10 cellular contexts compared by ENCODE assay signal in the genomic region with DNA sequence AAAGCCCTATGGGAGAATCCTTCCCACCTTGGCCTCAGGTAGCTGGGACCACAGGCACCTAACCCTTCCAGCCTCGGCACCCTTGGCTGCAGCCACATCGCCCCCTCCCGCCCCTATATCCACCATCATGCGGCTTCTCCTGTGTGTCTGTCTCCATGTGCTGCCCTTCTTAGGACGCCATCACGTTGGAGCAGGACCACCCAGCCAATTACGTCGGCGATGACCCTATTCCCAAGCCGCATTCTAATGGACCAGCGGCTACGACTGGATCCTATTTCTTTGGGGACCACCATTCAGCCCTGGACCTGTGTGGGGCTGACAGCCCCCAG. TPM values are rescaled to one million over a fixed set of nuclear protein-coding genes. Genes with fewer than 3 reads are reported as not detected.
A peak's percentile ranks its signal among the peaks of the same experiment; 100 is the strongest.
DNase-seq lines count a peak whose midpoint lies in the region; ATAC-seq and TF ChIP-seq lines count a peak whose summit lies in the region.
"Had no signal": no experiment of that assay in that cellular context is flagged by ENCODE, and none has a peak within 500 bp of the region (broad histone marks: within the 10 kb centered on the region; RNA-seq: fewer than 3 reads in every experiment).

No MANE protein-coding gene starts in this region.

- WGBS in smooth muscle cell (ENCODE audit: low lambda C conversion rate) = 98% methylated on average over 12 of the region's 12 CpGs

- no peaks in the 10 kb centered on the region for H3K36me3 Mint-ChIP-seq in activated CD4-positive, alpha-beta memory T cell treated with anti-CD3 and anti-CD28 coated beads for 36 hours
- H3K36me3 Mint-ChIP-seq in immature natural killer cell = no peaks in the 10 kb centered on the region

- no peaks in the 10 kb centered on the region for H4K20me1 ChIP-seq in HCT116 (ENCODE audit: insufficient read depth)
- no peaks in the 10 kb centered on the region for H4K20me1 ChIP-seq in smooth muscle cell (ENCODE audit: low read depth)

- intact Hi-C loops in HCT116 (cut with micrococcal nuclease) = no loop called here
- intact Hi-C loops in activated CD4-positive, alpha-beta memory T cell treated with anti-CD3 and anti-CD28 coated beads for 36 hours (cut with micrococcal nuclease) = loop anchor here (1.0 kb wide), 1 partner anchor 11 kb away; no protein-coding TSS in a partner anchor

- H3K9me3 Mint-ChIP-seq in activated CD4-positive, alpha-beta memory T cell treated with anti-CD3 and anti-CD28 coated beads for 36 hours = no peaks in the 10 kb centered on the region
- H3K9me3 Mint-ChIP-seq in immature natural killer cell = no peaks in the 10 kb centered on the region

- RAD21 ChIA-PET in HCT116 (lab: Charles Lee; ENCODE audit: low non-redundant PET in 1 of 2, low total read pairs in 2 of 2, uncharacterized antibody in 2 of 2, unreplicated experiment in 2 of 2) = interaction anchor here in 1 of 2 experiments (1.5 kb wide), 1 partner anchor 13 kb away, joined by 6 read pairs; a partner anchor contains a TSS

- no peaks in the 10 kb centered on the region for H3K27me3 ChIP-seq in HCT116 (ENCODE audit: insufficient read depth, low read length)
- no peaks in the 10 kb centered on the region for H3K27me3 ChIP-seq in smooth muscle cell (ENCODE audit: low read depth)

- CTCF ChIA-PET in HCT116 (lab: Charles Lee) = interaction anchor here (0.6 to 1.7 kb wide), 3 partner anchors 10 to 185 kb away, joined by 3 to 10 read pairs (median 4); no protein-coding TSS in a partner anchor
- CTCF ChIA-PET in activated CD4-positive, alpha-beta memory T cell treated with anti-CD3 and anti-CD28 coated beads for 36 hours (lab: Charles Lee) = interaction anchor here (1.2 to 1.3 kb wide), 2 partner anchors 10 to 20 kb away, joined by 5 to 7 read pairs; no protein-coding TSS in a partner anchor

- H3K9me2 ChIP-seq in HCT116 (ENCODE audit: insufficient read depth) = no peaks in the 10 kb centered on the region

- BruUV-seq in HCT116 (replicated peaks; lab: Mats Ljungman, UMichigan) = no TSS peak

- no peak overlapping the region for H2AFZ ChIP-seq in HCT116 (ENCODE audit: low read depth, low read length, poor library complexity, severe bottlenecking)
- H2AFZ ChIP-seq in smooth muscle cell (ENCODE audit: low read depth) = no peak overlapping the region

- no peaks in the 10 kb centered on the region for H3K9me3 ChIP-seq in HCT116 (ENCODE audit: control insufficient read depth in 1 of 2, insufficient read depth in 1 of 2, low read depth in 1 of 2, low read length in 2 of 2)
- no peaks in the 10 kb centered on the region for H3K9me3 ChIP-seq in smooth muscle cell (replicated peaks; ENCODE audit: low read depth)

- H3K4me3 ChIP-seq in HCT116 (replicated peaks in 1 of 2; ENCODE audit: low read depth in 1 of 2, low read length in 2 of 2) (peak overlapping the region; percentile 26 to 46; a peak in 3 of 4 replicates), smooth muscle cell (no peak overlapping the region)

- H3K36me3 ChIP-seq in HCT116 (ENCODE audit: control insufficient read depth in 1 of 2, insufficient read depth in 2 of 2, low read length in 2 of 2) (no peaks in the 10 kb centered on the region), smooth muscle cell (ENCODE audit: low read depth) (no peaks in the 10 kb centered on the region)

- H3K27ac Mint-ChIP-seq in activated CD4-positive, alpha-beta memory T cell treated with anti-CD3 and anti-CD28 coated beads for 36 hours = peak overlapping the region; percentile 76
- H3K27ac Mint-ChIP-seq in immature natural killer cell = peak overlapping the region; percentile 84 to 98 (median 96)

- POLR2A ChIA-PET in HCT116 (lab: Charles Lee) = interaction anchor here (2.6 to 4.2 kb wide), 2 partner anchors 9 to 14 kb away, joined by 12 to 31 read pairs; a partner anchor contains a TSS
- POLR2A ChIA-PET in activated CD4-positive, alpha-beta memory T cell treated with anti-CD3 and anti-CD28 coated beads for 36 hours (lab: Charles Lee) = interaction anchor here (0.9 to 1.5 kb wide), 2 partner anchors 10 to 12 kb away, joined by 4 to 5 read pairs; no protein-coding TSS in a partner anchor

- H3K4me1 Mint-ChIP-seq in activated CD4-positive, alpha-beta memory T cell treated with anti-CD3 and anti-CD28 coated beads for 36 hours (ENCODE audit: low read depth) = peaks cover 33% of the 10 kb centered on the region
- peaks cover 51 to 59% of the 10 kb centered on the region in 2 donors for H3K4me1 Mint-ChIP-seq in immature natural killer cell

- H3K4me2 ChIP-seq in HCT116 (ENCODE audit: low read length) (peak overlapping the region; percentile 99), smooth muscle cell (peak overlapping the region; percentile 83)

- no peak for ATAC-seq in HCT116
- ATAC-seq in HG03045 (IDR thresholded peaks at IDR 0.05; ENCODE audit: unreplicated experiment) = no peak
- ATAC-seq in GM21528 (IDR thresholded peaks at IDR 0.05; ENCODE audit: low FRiP score, unreplicated experiment) = no peak

- no peak for DNase-seq in HCT116 (ENCODE audit: low read depth, low spot score)
- DNase-seq in activated CD4-positive, alpha-beta memory T cell treated with anti-CD3 and anti-CD28 coated beads for 36 hours = no peak
- DNase-seq in immature natural killer cell = no peak
- DNase-seq in smooth muscle cell (lab: John Stamatoyannopoulos, UW; ENCODE audit: unreplicated experiment) = no peak
- DNase-seq in NCI-H1417 (lab: John Stamatoyannopoulos, UW) = no peak
- no peak for DNase-seq in effector CD8-positive, alpha-beta T cell (lab: John Stamatoyannopoulos, UW)
- DNase-seq: kidney glomerular epithelial cell, NCI-H2227 treated with DMSO at 0.1 percent for 48 hours had no signal

- TF ChIP-seq CTCF in HCT116 (IDR thresholded peaks at IDR 0.05 in 2 of 3, conservative IDR thresholded peaks at IDR 0.05 in 1 of 3; ENCODE audit: borderline replicate concordance in 1 of 3, insufficient read depth in 1 of 3, low read depth in 2 of 3, low read length in 2 of 3) (no peak), smooth muscle cell (IDR thresholded peaks at IDR 0.05; ENCODE audit: borderline replicate concordance, insufficient read depth, poor library complexity, severe bottlenecking) (no peak)

- H3K9ac ChIP-seq in HCT116 (ENCODE audit: low read length) = peak overlapping the region; percentile 68
- H3K9ac ChIP-seq in smooth muscle cell (ENCODE audit: low read depth) = peak overlapping the region; percentile 83

- TF ChIP-seq RAD21 in HCT116 (IDR thresholded peaks at IDR 0.05; ENCODE audit: low read depth) = no peak

- H3K4me1 ChIP-seq in HCT116 (ENCODE audit: control insufficient read depth in 1 of 2, insufficient read depth in 2 of 2, low read length in 2 of 2) (peaks cover 50 to 82% of the 10 kb centered on the region in 2 experiments), smooth muscle cell (ENCODE audit: low read depth) (peaks cover 18% of the 10 kb centered on the region)

- H3K79me2 ChIP-seq in HCT116 (ENCODE audit: insufficient read depth, low read length) = peaks cover 15% of the 10 kb centered on the region
- H3K79me2 ChIP-seq in smooth muscle cell (ENCODE audit: low read depth) = peaks cover 22% of the 10 kb centered on the region

- H3F3A ChIP-seq in smooth muscle cell (ENCODE audit: low read depth) = peaks cover 8% of the 10 kb centered on the region

- TF ChIP-seq POLR2A in HCT116 (IDR thresholded peaks at IDR 0.05; ENCODE audit: borderline replicate concordance, extremely low read depth, insufficient read depth, insufficient read length) = no peak

- H3K27me3 Mint-ChIP-seq in activated CD4-positive, alpha-beta memory T cell treated with anti-CD3 and anti-CD28 coated beads for 36 hours = no peaks in the 10 kb centered on the region
- peaks cover 29 to 36% (median 34%) of the 10 kb centered on the region in 3 donors for H3K27me3 Mint-ChIP-seq in immature natural killer cell (ENCODE audit: low read depth in 3 of 3)

- H3K4me3 Mint-ChIP-seq in activated CD4-positive, alpha-beta memory T cell treated with anti-CD3 and anti-CD28 coated beads for 36 hours = no peak overlapping the region
- peak overlapping the region; percentile 63 to 81 (median 69) for H3K4me3 Mint-ChIP-seq in immature natural killer cell

- peak overlapping the region; percentile 98 for H3K27ac ChIP-seq in HCT116 (ENCODE audit: low read depth, low read length)
- peak overlapping the region; percentile 97 for H3K27ac ChIP-seq in smooth muscle cell (ENCODE audit: low read depth)

TF ChIP-seq in HCT116, 20 proteins besides CTCF, POLR2A, EP300 and RAD21 (continues in another document):
- TF ChIP-seq, protein P1, sequence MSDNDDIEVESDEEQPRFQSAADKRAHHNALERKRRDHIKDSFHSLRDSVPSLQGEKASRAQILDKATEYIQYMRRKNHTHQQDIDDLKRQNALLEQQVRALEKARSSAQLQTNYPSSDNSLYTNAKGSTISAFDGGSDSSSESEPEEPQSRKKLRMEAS (IDR thresholded peaks at IDR 0.05) = no peak
- TF ChIP-seq, protein P2, sequence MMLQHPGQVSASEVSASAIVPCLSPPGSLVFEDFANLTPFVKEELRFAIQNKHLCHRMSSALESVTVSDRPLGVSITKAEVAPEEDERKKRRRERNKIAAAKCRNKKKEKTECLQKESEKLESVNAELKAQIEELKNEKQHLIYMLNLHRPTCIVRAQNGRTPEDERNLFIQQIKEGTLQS (IDR thresholded peaks at IDR 0.05) = no peak
- TF ChIP-seq FOSL1 (IDR thresholded peaks at IDR 0.05; ENCODE audit: low read depth) = no peak
- no peak for TF ChIP-seq ELF1 (IDR thresholded peaks at IDR 0.05; ENCODE audit: borderline replicate concordance, low read depth)
- no peak for TF ChIP-seq CBX3 (IDR thresholded peaks at IDR 0.05; ENCODE audit: low read depth)
- no peak for TF ChIP-seq EGR1 (IDR thresholded peaks at IDR 0.05; ENCODE audit: low read depth)
- no peak for TF ChIP-seq JUND (IDR thresholded peaks at IDR 0.05)
- no peak for TF ChIP-seq POLR2AphosphoS5 (IDR thresholded peaks at IDR 0.05; ENCODE audit: low read depth, low read length)
- no peak for TF ChIP-seq SP1 (IDR thresholded peaks at IDR 0.05; ENCODE audit: low read depth)

RNA-seq across cellular contexts. Expression of a gene that starts 3.3 kb away (rescaled TPM):
- 143 TPM for total RNA-seq in HCT116 (2021; ENCODE audit: unreplicated experiment)
- 99.2 and 103 TPM in 2 replicates for polyA plus RNA-seq in HCT116 (2012)
- 10 to 100 TPM; 49.6 to 51.7 TPM for total RNA-seq in activated CD4-positive, alpha-beta memory T cell treated with anti-CD3 and anti-CD28 coated beads for 36 hours
- 10 to 100 TPM; 27.7 to 65.8 (median 28.8) TPM for polyA plus RNA-seq in immature natural killer cell
- total RNA-seq in smooth muscle cell = 11.4 and 18.3 TPM in 2 replicates
- polyA plus RNA-seq in smooth muscle cell = 23.1 and 34.6 TPM in 2 replicates

RNA-seq across cellular contexts. Expression of a gene that starts 12.9 kb away (rescaled TPM):
- total RNA-seq in HCT116 (2021; ENCODE audit: unreplicated experiment) (445 TPM), smooth muscle cell (151 and 180 TPM in 2 replicates)
- polyA plus RNA-seq in HCT116 (2012) = 422 and 492 TPM in 2 replicates
- 10 to 100 TPM; 97.4 to 99.7 TPM for total RNA-seq in activated CD4-positive, alpha-beta memory T cell treated with anti-CD3 and anti-CD28 coated beads for 36 hours
- polyA plus RNA-seq in immature natural killer cell (10 to 100 TPM in 1 of 3 donors, 1 to 10 TPM in 2; 5.8 to 12.2 (median 6.8) TPM), smooth muscle cell (83.3 and 96.1 TPM in 2 replicates)

RNA-seq across cellular contexts. Expression of a gene that starts 57.6 kb away (rescaled TPM):
- 176 TPM for total RNA-seq in HCT116 (2021; ENCODE audit: unreplicated experiment)
- 184 and 197 TPM in 2 replicates for polyA plus RNA-seq in HCT116 (2012)
- 100 to 1,000 TPM; 110 to 111 TPM for total RNA-seq in activated CD4-positive, alpha-beta memory T cell treated with anti-CD3 and anti-CD28 coated beads for 36 hours
- polyA plus RNA-seq in immature natural killer cell = 100 to 1,000 TPM in 1 of 3 donors, 10 to 100 TPM in 2; 48.9 to 130 (median 55.9) TPM
- 51.6 and 75.3 TPM in 2 replicates for total RNA-seq in smooth muscle cell
- 135 and 172 TPM in 2 replicates for polyA plus RNA-seq in smooth muscle cell
